8 cellular contexts compared by ENCODE assay signal in the genomic region with DNA sequence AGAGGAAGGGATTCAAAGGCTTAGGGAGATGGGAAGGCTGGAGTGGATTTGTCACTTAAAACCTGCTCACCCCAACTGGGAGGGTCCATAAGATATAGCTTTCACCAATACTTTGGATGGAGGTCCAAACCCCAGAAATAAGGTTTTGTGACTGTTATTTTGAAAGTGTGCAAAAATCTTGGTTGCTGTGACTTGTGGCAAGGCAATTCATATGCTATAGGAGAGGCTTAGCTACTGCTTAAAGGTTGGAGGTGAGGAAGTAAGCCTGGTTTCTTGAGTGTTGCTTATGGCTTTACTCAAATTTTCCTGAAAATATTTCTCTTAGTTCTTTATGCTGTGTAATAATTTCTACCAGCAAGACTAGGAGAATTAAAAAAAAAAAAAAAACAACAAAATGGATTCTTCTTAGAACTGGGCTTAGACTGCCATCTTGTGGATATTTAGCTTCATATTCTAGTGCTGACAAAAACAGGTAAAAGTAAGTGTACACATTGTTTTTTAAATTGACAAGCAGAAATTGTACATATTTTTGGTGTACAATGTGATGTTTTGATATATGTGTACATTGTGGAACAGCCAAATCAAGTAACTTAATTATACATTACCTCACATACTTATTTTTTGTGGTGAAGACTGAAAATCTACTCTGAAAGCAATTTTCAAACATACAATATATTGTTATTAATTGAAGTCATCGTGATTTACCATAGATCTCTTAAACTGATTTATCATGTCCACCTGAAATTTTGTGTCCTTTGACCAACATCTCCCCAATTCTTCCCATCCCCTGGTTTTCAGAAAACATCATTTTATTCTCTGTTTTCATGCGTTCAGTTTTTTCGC.
DNase-seq lines count a peak whose midpoint lies in the region; ATAC-seq and TF ChIP-seq lines count a peak whose summit lies in the region.

No MANE protein-coding gene starts in this region.

- TF ChIP-seq RAD21 in Ishikawa (IDR thresholded peaks at IDR 0.05; ENCODE audit: low read depth): peak; percentile 91

- H3K9me3 ChIP-seq in OCI-LY1 (ENCODE audit: low read length): no peaks in the 10 kb centered on the region

- no peak for ATAC-seq in HG02938 (IDR thresholded peaks at IDR 0.05; ENCODE audit: unreplicated experiment)
- no peak for ATAC-seq in GM18907 (IDR thresholded peaks at IDR 0.05; ENCODE audit: unreplicated experiment)
- ATAC-seq in GM21367 (IDR thresholded peaks at IDR 0.05; ENCODE audit: unreplicated experiment): no peak

- DNase-seq in DMS79 treated with DMSO at 0.1 percent for 48 hours (lab: John Stamatoyannopoulos, UW) (peak; percentile 66), coronary artery (ENCODE audit: low spot score) (no peak), midbrain (lab: John Stamatoyannopoulos, UW) (peak; percentile 22)

- no peak overlapping the region for H3K27ac ChIP-seq in OCI-LY1 (ENCODE audit: low read depth, low read length, poor library complexity, severe bottlenecking)
- peak overlapping the region in 1 of 2 donors; percentile 5 for H3K27ac ChIP-seq in coronary artery

- peaks cover 22% of the 10 kb centered on the region for H3K4me1 ChIP-seq in OCI-LY1 (ENCODE audit: insufficient read depth, low read length, severe bottlenecking)

- TF ChIP-seq CTCF in OCI-LY1 (IDR thresholded peaks at IDR 0.05; ENCODE audit: low read length) (peak; percentile 68), coronary artery (IDR thresholded peaks at IDR 0.05) (peak; percentile 44)

- no peaks in the 10 kb centered on the region for H3F3A ChIP-seq in OCI-LY1 (ENCODE audit: insufficient read depth, low read length)

- no peak overlapping the region for H3K4me2 ChIP-seq in OCI-LY1 (ENCODE audit: low read length)

- no peaks in the 10 kb centered on the region for H3K79me2 ChIP-seq in OCI-LY1 (ENCODE audit: insufficient read depth, low read length)

- no peaks in the 10 kb centered on the region for H4K20me1 ChIP-seq in OCI-LY1 (ENCODE audit: insufficient read depth, low read length)

- H3K27me3 ChIP-seq in OCI-LY1 (ENCODE audit: insufficient read depth, low read length): no peaks in the 10 kb centered on the region

- no peak overlapping the region for H3K9ac ChIP-seq in OCI-LY1 (ENCODE audit: low read length)

- no peaks in the 10 kb centered on the region for H3K9me2 ChIP-seq in OCI-LY1 (ENCODE audit: low read depth, low read length)

- no peaks in the 10 kb centered on the region for H3K36me3 ChIP-seq in OCI-LY1 (ENCODE audit: insufficient read depth, low read length)

- no peak overlapping the region for H2AFZ ChIP-seq in OCI-LY1 (ENCODE audit: low read length)

- H3K4me3 ChIP-seq in OCI-LY1 (ENCODE audit: low read depth, low read length, poor library complexity, severe bottlenecking): no peak overlapping the region
- H3K4me3 ChIP-seq in coronary artery: no peak overlapping the region

- TF ChIP-seq EP300 in Ishikawa (IDR thresholded peaks at IDR 0.05; ENCODE audit: borderline replicate concordance): no peak

TF ChIP-seq in Ishikawa, 13 proteins besides CTCF, POLR2A, EP300 and RAD21:
- TF ChIP-seq, protein P1, sequence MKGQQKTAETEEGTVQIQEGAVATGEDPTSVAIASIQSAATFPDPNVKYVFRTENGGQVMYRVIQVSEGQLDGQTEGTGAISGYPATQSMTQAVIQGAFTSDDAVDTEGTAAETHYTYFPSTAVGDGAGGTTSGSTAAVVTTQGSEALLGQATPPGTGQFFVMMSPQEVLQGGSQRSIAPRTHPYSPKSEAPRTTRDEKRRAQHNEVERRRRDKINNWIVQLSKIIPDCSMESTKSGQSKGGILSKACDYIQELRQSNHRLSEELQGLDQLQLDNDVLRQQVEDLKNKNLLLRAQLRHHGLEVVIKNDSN (IDR thresholded peaks at IDR 0.05): no peak
- TF ChIP-seq YY1 (IDR thresholded peaks at IDR 0.05; ENCODE audit: low read depth): no peak
- no peak for TF ChIP-seq CREB1 (IDR thresholded peaks at IDR 0.05; ENCODE audit: low read depth)
- TF ChIP-seq, protein P2, sequence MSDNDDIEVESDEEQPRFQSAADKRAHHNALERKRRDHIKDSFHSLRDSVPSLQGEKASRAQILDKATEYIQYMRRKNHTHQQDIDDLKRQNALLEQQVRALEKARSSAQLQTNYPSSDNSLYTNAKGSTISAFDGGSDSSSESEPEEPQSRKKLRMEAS (IDR thresholded peaks at IDR 0.05): no peak
- no peak for TF ChIP-seq TEAD4 (IDR thresholded peaks at IDR 0.05)
- TF ChIP-seq EGR1 (IDR thresholded peaks at IDR 0.05): no peak
- no peak for TF ChIP-seq TCF12 (IDR thresholded peaks at IDR 0.05; ENCODE audit: low read depth)
- TF ChIP-seq FOXM1 (IDR thresholded peaks at IDR 0.05; ENCODE audit: borderline replicate concordance, low read depth): no peak
- no peak for TF ChIP-seq ZBTB7A (IDR thresholded peaks at IDR 0.05; ENCODE audit: low read depth)
